Comparison of ENCODE assay signal across 1 cellular context in the genomic region with DNA sequence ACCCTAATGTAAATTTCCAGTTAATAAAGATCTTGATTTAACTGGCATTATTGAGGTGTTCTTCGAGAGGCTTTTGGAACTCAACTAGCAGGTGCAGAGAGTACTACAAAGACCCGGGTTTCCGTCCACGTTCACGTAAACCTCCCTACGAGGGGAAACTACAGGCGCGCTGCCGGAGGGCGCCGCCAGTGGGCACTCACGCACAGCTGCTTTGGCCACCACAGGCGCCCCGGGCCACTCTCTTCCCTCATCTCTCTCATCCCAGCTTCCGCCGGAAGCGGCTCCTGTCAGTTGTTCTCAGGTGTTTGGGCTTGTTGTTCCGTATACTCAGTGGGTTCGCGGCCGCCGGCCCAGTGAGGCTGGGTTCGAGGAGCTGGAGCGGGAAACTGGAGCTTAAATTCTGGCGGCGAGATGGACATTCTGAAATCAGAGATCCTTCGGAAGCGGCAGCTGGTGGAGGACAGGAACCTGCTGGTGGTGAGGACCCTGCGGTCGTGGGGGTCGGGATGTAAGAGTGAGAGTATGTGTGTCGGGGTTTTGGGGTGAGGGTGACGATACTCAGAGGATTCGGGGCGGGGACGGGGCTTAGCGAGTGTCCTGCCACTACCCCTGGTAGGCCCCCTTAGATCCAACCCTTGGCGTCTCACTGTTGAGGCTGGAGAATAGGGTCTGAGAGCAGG.
TF ChIP-seq lines count a peak whose summit lies in the region.

PRPF18 (plus strand) TSS at position 290 of the 680 bp plus-strand sequence; CDS start at position 412, 122 bp downstream.

TF ChIP-seq in HEK293, 187 proteins besides CTCF, POLR2A, EP300 and RAD21 (continued from another document and continues in another):
- TF ChIP-seq KLF8 (tag by site-specific recombination; IDR thresholded peaks at IDR 0.05), result peak; percentile 56
- TF ChIP-seq ZNF571 (tag by site-specific recombination; IDR thresholded peaks at IDR 0.05), result no peak
- TF ChIP-seq PBX3 (CRISPR knock-in tag; IDR thresholded peaks at IDR 0.05), result no peak
- TF ChIP-seq ZNF148 (tag by site-specific recombination; IDR thresholded peaks at IDR 0.05; ENCODE audit: borderline replicate concordance), result no peak
- TF ChIP-seq ZNF184 (tag by site-specific recombination; IDR thresholded peaks at IDR 0.05), result 0 out of 2 replicates have a peak, but pooled peaks have one; percentile 63
- TF ChIP-seq KLF1 (tag by site-specific recombination; IDR thresholded peaks at IDR 0.05), result no peak
- TF ChIP-seq SP3 (tag by site-specific recombination; IDR thresholded peaks at IDR 0.05), result peak; percentile 36; the same call in 1 of the 2 replicates
- peak; percentile 49; the same call in 1 of the 2 replicates for TF ChIP-seq ZNF513 (tag by site-specific recombination; IDR thresholded peaks at IDR 0.05)
- no peak for TF ChIP-seq ZBTB20 (tag by site-specific recombination; IDR thresholded peaks at IDR 0.05)
- TF ChIP-seq ZNF335 (tag by site-specific recombination; conservative IDR thresholded peaks at IDR 0.05), result peak; percentile 92
- TF ChIP-seq ZNF416 (tag by site-specific recombination; IDR thresholded peaks at IDR 0.05), result no peak
- TF ChIP-seq, protein P1, sequence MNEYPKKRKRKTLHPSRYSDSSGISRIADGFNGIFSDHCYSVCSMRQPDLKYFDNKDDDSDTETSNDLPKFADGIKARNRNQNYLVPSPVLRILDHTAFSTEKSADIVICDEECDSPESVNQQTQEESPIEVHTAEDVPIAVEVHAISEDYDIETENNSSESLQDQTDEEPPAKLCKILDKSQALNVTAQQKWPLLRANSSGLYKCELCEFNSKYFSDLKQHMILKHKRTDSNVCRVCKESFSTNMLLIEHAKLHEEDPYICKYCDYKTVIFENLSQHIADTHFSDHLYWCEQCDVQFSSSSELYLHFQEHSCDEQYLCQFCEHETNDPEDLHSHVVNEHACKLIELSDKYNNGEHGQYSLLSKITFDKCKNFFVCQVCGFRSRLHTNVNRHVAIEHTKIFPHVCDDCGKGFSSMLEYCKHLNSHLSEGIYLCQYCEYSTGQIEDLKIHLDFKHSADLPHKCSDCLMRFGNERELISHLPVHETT (tag by site-specific recombination; IDR thresholded peaks at IDR 0.05), result peak; percentile 93
- TF ChIP-seq AEBP2 (tag by site-specific recombination; IDR thresholded peaks at IDR 0.05; ENCODE audit: borderline replicate concordance), result no peak
- no peak for TF ChIP-seq ZNF112 (tag by site-specific recombination; IDR thresholded peaks at IDR 0.05)
- TF ChIP-seq ZBTB49 (tag by site-specific recombination; IDR thresholded peaks at IDR 0.05; ENCODE audit: low read depth), result no peak
- peak; percentile 30; the same call in 1 of the 2 replicates for TF ChIP-seq YY1 (tag by site-specific recombination; IDR thresholded peaks at IDR 0.05)
- TF ChIP-seq ZNF670 (tag by site-specific recombination; IDR thresholded peaks at IDR 0.05; ENCODE audit: low read depth), result no peak
- TF ChIP-seq ZNF221 (tag by site-specific recombination; IDR thresholded peaks at IDR 0.05; ENCODE audit: borderline replicate concordance), result no peak
- TF ChIP-seq ZNF610 (tag by site-specific recombination; IDR thresholded peaks at IDR 0.05; ENCODE audit: borderline replicate concordance), result peak; percentile 64; the same call in 1 of the 2 replicates
- TF ChIP-seq, protein P2, sequence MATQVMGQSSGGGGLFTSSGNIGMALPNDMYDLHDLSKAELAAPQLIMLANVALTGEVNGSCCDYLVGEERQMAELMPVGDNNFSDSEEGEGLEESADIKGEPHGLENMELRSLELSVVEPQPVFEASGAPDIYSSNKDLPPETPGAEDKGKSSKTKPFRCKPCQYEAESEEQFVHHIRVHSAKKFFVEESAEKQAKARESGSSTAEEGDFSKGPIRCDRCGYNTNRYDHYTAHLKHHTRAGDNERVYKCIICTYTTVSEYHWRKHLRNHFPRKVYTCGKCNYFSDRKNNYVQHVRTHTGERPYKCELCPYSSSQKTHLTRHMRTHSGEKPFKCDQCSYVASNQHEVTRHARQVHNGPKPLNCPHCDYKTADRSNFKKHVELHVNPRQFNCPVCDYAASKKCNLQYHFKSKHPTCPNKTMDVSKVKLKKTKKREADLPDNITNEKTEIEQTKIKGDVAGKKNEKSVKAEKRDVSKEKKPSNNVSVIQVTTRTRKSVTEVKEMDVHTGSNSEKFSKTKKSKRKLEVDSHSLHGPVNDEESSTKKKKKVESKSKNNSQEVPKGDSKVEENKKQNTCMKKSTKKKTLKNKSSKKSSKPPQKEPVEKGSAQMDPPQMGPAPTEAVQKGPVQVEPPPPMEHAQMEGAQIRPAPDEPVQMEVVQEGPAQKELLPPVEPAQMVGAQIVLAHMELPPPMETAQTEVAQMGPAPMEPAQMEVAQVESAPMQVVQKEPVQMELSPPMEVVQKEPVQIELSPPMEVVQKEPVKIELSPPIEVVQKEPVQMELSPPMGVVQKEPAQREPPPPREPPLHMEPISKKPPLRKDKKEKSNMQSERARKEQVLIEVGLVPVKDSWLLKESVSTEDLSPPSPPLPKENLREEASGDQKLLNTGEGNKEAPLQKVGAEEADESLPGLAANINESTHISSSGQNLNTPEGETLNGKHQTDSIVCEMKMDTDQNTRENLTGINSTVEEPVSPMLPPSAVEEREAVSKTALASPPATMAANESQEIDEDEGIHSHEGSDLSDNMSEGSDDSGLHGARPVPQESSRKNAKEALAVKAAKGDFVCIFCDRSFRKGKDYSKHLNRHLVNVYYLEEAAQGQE (tag by site-specific recombination; IDR thresholded peaks at IDR 0.05), result no peak
- TF ChIP-seq ZNF660 (tag by site-specific recombination; IDR thresholded peaks at IDR 0.05), result peak; percentile 95
- peak; percentile 98 for TF ChIP-seq ZBTB11 (tag by site-specific recombination; conservative IDR thresholded peaks at IDR 0.05; ENCODE audit: low read depth)
- TF ChIP-seq ZNF600 (tag by site-specific recombination; IDR thresholded peaks at IDR 0.05), result no peak
- TF ChIP-seq SP2 (tag by site-specific recombination; IDR thresholded peaks at IDR 0.05), result peak; percentile 81
- TF ChIP-seq ZNF174 (tag by site-specific recombination; IDR thresholded peaks at IDR 0.05), result no peak
- TF ChIP-seq ZXDB (tag by site-specific recombination; IDR thresholded peaks at IDR 0.05), result peak; percentile 73
- peak; percentile 86 for TF ChIP-seq SP7 (tag by site-specific recombination; IDR thresholded peaks at IDR 0.05)
- TF ChIP-seq, protein P3, sequence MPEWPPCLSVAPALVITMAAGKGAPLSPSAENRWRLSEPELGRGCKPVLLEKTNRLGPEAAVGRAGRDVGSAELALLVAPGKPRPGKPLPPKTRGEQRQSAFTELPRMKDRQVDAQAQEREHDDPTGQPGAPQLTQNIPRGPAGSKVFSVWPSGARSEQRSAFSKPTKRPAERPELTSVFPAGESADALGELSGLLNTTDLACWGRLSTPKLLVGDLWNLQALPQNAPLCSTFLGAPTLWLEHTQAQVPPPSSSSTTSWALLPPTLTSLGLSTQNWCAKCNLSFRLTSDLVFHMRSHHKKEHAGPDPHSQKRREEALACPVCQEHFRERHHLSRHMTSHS (tag by site-specific recombination; IDR thresholded peaks at IDR 0.05), result no peak
- TF ChIP-seq ZNF24 (tag by site-specific recombination; IDR thresholded peaks at IDR 0.05), result peak; percentile 78; the same call in 1 of the 2 replicates
- TF ChIP-seq ZNF501 (tag by site-specific recombination; IDR thresholded peaks at IDR 0.05), result peak; percentile 65; the same call in 1 of the 2 replicates
- no peak for TF ChIP-seq ZNF423 (tag by site-specific recombination; IDR thresholded peaks at IDR 0.05)
- TF ChIP-seq PRDM1 (tag by site-specific recombination; IDR thresholded peaks at IDR 0.05), result no peak
- TF ChIP-seq ZNF23 (tag by site-specific recombination; IDR thresholded peaks at IDR 0.05; ENCODE audit: borderline replicate concordance), result no peak
- TF ChIP-seq TCF7L2 (IDR thresholded peaks at IDR 0.05; ENCODE audit: borderline replicate concordance, low read depth, low read length), result no peak
